ENCODE assay signal across 14 cellular contexts in genomic region chr4:40317921-40318658, GRCh38. TPM values are rescaled to one million over a fixed set of nuclear protein-coding genes. Genes with fewer than 3 reads are reported as not detected.
DNase-seq lines count a peak whose midpoint lies in the region; ATAC-seq and TF ChIP-seq lines count a peak whose summit lies in the region.
"Had no signal": no experiment of that assay in that cellular context is flagged by ENCODE, and none has a peak within 500 bp of the region (broad histone marks: within the 10 kb centered on the region; RNA-seq: fewer than 3 reads in every experiment).

No MANE protein-coding gene starts in this region.

- no peak for ATAC-seq in HCT116
- no peak for ATAC-seq in activated naive CD4-positive, alpha-beta T cell treated with anti-CD3 and anti-CD28 coated beads, Interleukin-2, amount 50 U/mL, for 72 hours

- H3K4me2 ChIP-seq in HCT116 (ENCODE audit: low read length), result no peak overlapping the region

- intact Hi-C loops in activated CD4-positive, alpha-beta memory T cell treated with anti-CD3 and anti-CD28 coated beads for 36 hours (cut with micrococcal nuclease), result loop anchor here (2.0 kb wide), 2 partner anchors 167 to 523 kb away; no protein-coding TSS in a partner anchor
- intact Hi-C loops in HCT116 (cut with micrococcal nuclease), result loop anchor here (5.0 to 10.0 kb wide), 2 partner anchors 237 to 501 kb away; no protein-coding TSS in a partner anchor

- no peak for DNase-seq in activated CD4-positive, alpha-beta memory T cell treated with anti-CD3 and anti-CD28 coated beads for 36 hours
- DNase-seq in activated CD4-positive, alpha-beta memory T cell treated with anti-CD3 and anti-CD28 coated beads, Interleukin-2, amount 10 ng/mL, durations not matched to agents 7 days and 5 days, result no peak
- DNase-seq in HCT116 (ENCODE audit: low read depth, low spot score) (no peak), mesothelial cell of epicardium (ENCODE audit: low spot score in 2 of 2, unreplicated experiment in 2 of 2) (no peak), HuH-7.5 (ENCODE audit: low spot score) (no peak), NCI-H524 treated with DMSO at 0.1 percent for 48 hours (lab: John Stamatoyannopoulos, UW) (no peak), GM19240 (ENCODE audit: insufficient read length, low spot score) (no peak)
- no peak for DNase-seq in activated naive CD4-positive, alpha-beta T cell treated with anti-CD3 and anti-CD28 coated beads, Interleukin-2, amount 50 U/mL, for 72 hours (ENCODE audit: low spot score in 2 of 2)
- DNase-seq: NCI-H1092 had no signal

- CTCF ChIA-PET in activated CD4-positive, alpha-beta memory T cell treated with anti-CD3 and anti-CD28 coated beads for 36 hours (lab: Charles Lee), result interaction anchor here (0.6 to 2.6 kb wide), 29 partner anchors 8 to 607 kb away, joined by 3 to 56 read pairs (median 6); partner anchors contain the start of gene N4BP2
- CTCF ChIA-PET in activated CD4-positive, alpha-beta memory T cell treated with anti-CD3 and anti-CD28 coated beads, Interleukin-2, amount 10 ng/mL, durations not matched to agents 7 days and 5 days (lab: Charles Lee), result interaction anchor here (0.7 to 3.0 kb wide), 40 partner anchors 8 to 1499 kb away, joined by 3 to 63 read pairs (median 5); partner anchors contain the start of gene N4BP2
- CTCF ChIA-PET in HCT116 (lab: Charles Lee), result interaction anchor here (0.5 to 2.7 kb wide), 13 partner anchors 8 to 637 kb away, joined by 3 to 37 read pairs (median 5); partner anchors contain the start of genes CHRNA9 and N4BP2

- no TSS peak for BruUV-seq in HCT116 (replicated peaks; lab: Mats Ljungman, UMichigan)

- no peaks in the 10 kb centered on the region for H3K79me2 ChIP-seq in HCT116 (ENCODE audit: insufficient read depth, low read length)

- no peak for TF ChIP-seq RAD21 in HCT116 (IDR thresholded peaks at IDR 0.05; ENCODE audit: low read depth)

- no peaks in the 10 kb centered on the region for H3K9me3 ChIP-seq in HCT116 (ENCODE audit: control insufficient read depth in 1 of 2, insufficient read depth in 1 of 2, low read depth in 1 of 2, low read length in 2 of 2)
- H3K9me3 ChIP-seq: ovary, testis had no signal

- H3K27me3 Mint-ChIP-seq in activated CD4-positive, alpha-beta memory T cell treated with anti-CD3 and anti-CD28 coated beads for 36 hours, result no peaks in the 10 kb centered on the region
- peaks cover 6% of the 10 kb centered on the region for H3K27me3 Mint-ChIP-seq in activated CD4-positive, alpha-beta memory T cell treated with anti-CD3 and anti-CD28 coated beads, Interleukin-2, amount 10 ng/mL, durations not matched to agents 7 days and 5 days
- H3K27me3 Mint-ChIP-seq in mesothelial cell of epicardium (ENCODE audit: low read depth), result no peaks in the 10 kb centered on the region

- no peak for TF ChIP-seq POLR2A in HCT116 (IDR thresholded peaks at IDR 0.05; ENCODE audit: borderline replicate concordance, extremely low read depth, insufficient read depth, insufficient read length)

- TF ChIP-seq CTCF in HCT116 (IDR thresholded peaks at IDR 0.05 in 2 of 3, conservative IDR thresholded peaks at IDR 0.05 in 1 of 3; ENCODE audit: borderline replicate concordance in 1 of 3, insufficient read depth in 1 of 3, low read depth in 2 of 3, low read length in 2 of 3) (no peak), mesothelial cell of epicardium (IDR thresholded peaks at IDR 0.05; ENCODE audit: unreplicated experiment) (no peak)

- H3K27ac Mint-ChIP-seq in activated CD4-positive, alpha-beta memory T cell treated with anti-CD3 and anti-CD28 coated beads for 36 hours, result peak overlapping the region; percentile 35
- no peak overlapping the region for H3K27ac Mint-ChIP-seq in activated CD4-positive, alpha-beta memory T cell treated with anti-CD3 and anti-CD28 coated beads, Interleukin-2, amount 10 ng/mL, durations not matched to agents 7 days and 5 days
- H3K27ac Mint-ChIP-seq in activated naive CD4-positive, alpha-beta T cell treated with anti-CD3 and anti-CD28 coated beads, Interleukin-2, amount 50 U/mL, for 72 hours, result peak overlapping the region; percentile 100
- peak overlapping the region; percentile 81 for H3K27ac Mint-ChIP-seq in mesothelial cell of epicardium

- no peaks in the 10 kb centered on the region for H3K36me3 Mint-ChIP-seq in activated CD4-positive, alpha-beta memory T cell treated with anti-CD3 and anti-CD28 coated beads for 36 hours
- no peaks in the 10 kb centered on the region for H3K36me3 Mint-ChIP-seq in activated CD4-positive, alpha-beta memory T cell treated with anti-CD3 and anti-CD28 coated beads, Interleukin-2, amount 10 ng/mL, durations not matched to agents 7 days and 5 days (ENCODE audit: low read depth)
- no peaks in the 10 kb centered on the region for H3K36me3 Mint-ChIP-seq in activated naive CD4-positive, alpha-beta T cell treated with anti-CD3 and anti-CD28 coated beads, Interleukin-2, amount 50 U/mL, for 72 hours
- H3K36me3 Mint-ChIP-seq in mesothelial cell of epicardium, result no peaks in the 10 kb centered on the region

- no peaks in the 10 kb centered on the region for H3K9me3 Mint-ChIP-seq in activated CD4-positive, alpha-beta memory T cell treated with anti-CD3 and anti-CD28 coated beads for 36 hours
- no peaks in the 10 kb centered on the region for H3K9me3 Mint-ChIP-seq in activated CD4-positive, alpha-beta memory T cell treated with anti-CD3 and anti-CD28 coated beads, Interleukin-2, amount 10 ng/mL, durations not matched to agents 7 days and 5 days
- no peaks in the 10 kb centered on the region for H3K9me3 Mint-ChIP-seq in activated naive CD4-positive, alpha-beta T cell treated with anti-CD3 and anti-CD28 coated beads, Interleukin-2, amount 50 U/mL, for 72 hours
- no peaks in the 10 kb centered on the region for H3K9me3 Mint-ChIP-seq in mesothelial cell of epicardium

- peaks cover 11 to 28% of the 10 kb centered on the region in 2 experiments; a peak in 3 of 4 replicates for H3K4me1 ChIP-seq in HCT116 (ENCODE audit: control insufficient read depth in 1 of 2, insufficient read depth in 2 of 2, low read length in 2 of 2)
- H3K4me1 ChIP-seq: testis had no signal

- no peaks in the 10 kb centered on the region for H3K27me3 ChIP-seq in HCT116 (ENCODE audit: insufficient read depth, low read length)
- H3K27me3 ChIP-seq: ovary, testis had no signal

- H2AFZ ChIP-seq in HCT116 (ENCODE audit: low read depth, low read length, poor library complexity, severe bottlenecking), result peak overlapping the region; percentile 56

- no peak overlapping the region for H3K27ac ChIP-seq in HCT116 (ENCODE audit: low read depth, low read length)
- H3K27ac ChIP-seq: testis had no signal

- peaks cover 30% of the 10 kb centered on the region for H3K4me1 Mint-ChIP-seq in activated CD4-positive, alpha-beta memory T cell treated with anti-CD3 and anti-CD28 coated beads for 36 hours (ENCODE audit: low read depth)
- H3K4me1 Mint-ChIP-seq in activated CD4-positive, alpha-beta memory T cell treated with anti-CD3 and anti-CD28 coated beads, Interleukin-2, amount 10 ng/mL, durations not matched to agents 7 days and 5 days, result peaks cover 30% of the 10 kb centered on the region
- peaks cover 59% of the 10 kb centered on the region for H3K4me1 Mint-ChIP-seq in mesothelial cell of epicardium

- no peak overlapping the region for H3K9ac ChIP-seq in HCT116 (ENCODE audit: low read length)

- RAD21 ChIA-PET in HCT116 (lab: Charles Lee; ENCODE audit: low non-redundant PET in 1 of 2, low total read pairs in 2 of 2, uncharacterized antibody in 2 of 2, unreplicated experiment in 2 of 2), result interaction anchor here (1.0 to 1.1 kb wide), 2 partner anchors 261 to 262 kb away, joined by 3 read pairs; partner anchors contain the start of gene N4BP2 (in 1 of the 2)

- H3K9me2 ChIP-seq in HCT116 (ENCODE audit: insufficient read depth), result no peaks in the 10 kb centered on the region

- no peak overlapping the region for H3K4me3 ChIP-seq in HCT116 (replicated peaks in 1 of 2; ENCODE audit: low read depth in 1 of 2, low read length in 2 of 2)

- no peaks in the 10 kb centered on the region for H3K36me3 ChIP-seq in HCT116 (ENCODE audit: control insufficient read depth in 1 of 2, insufficient read depth in 2 of 2, low read length in 2 of 2)
- H3K36me3 ChIP-seq: ovary had no signal

- H3K4me3 Mint-ChIP-seq in activated CD4-positive, alpha-beta memory T cell treated with anti-CD3 and anti-CD28 coated beads for 36 hours, result peak overlapping the region; percentile 33
- H3K4me3 Mint-ChIP-seq in activated CD4-positive, alpha-beta memory T cell treated with anti-CD3 and anti-CD28 coated beads, Interleukin-2, amount 10 ng/mL, durations not matched to agents 7 days and 5 days, result no peak overlapping the region
- peak overlapping the region; percentile 37 for H3K4me3 Mint-ChIP-seq in mesothelial cell of epicardium

- POLR2A ChIA-PET in activated CD4-positive, alpha-beta memory T cell treated with anti-CD3 and anti-CD28 coated beads for 36 hours (lab: Charles Lee), result interaction anchor here (0.9 to 2.1 kb wide), 6 partner anchors 10 to 262 kb away, joined by 3 to 53 read pairs (median 8); partner anchors contain the start of genes N4BP2 and RHOH
- POLR2A ChIA-PET in activated CD4-positive, alpha-beta memory T cell treated with anti-CD3 and anti-CD28 coated beads, Interleukin-2, amount 10 ng/mL, durations not matched to agents 7 days and 5 days (lab: Charles Lee), result interaction anchor here (0.8 to 2.4 kb wide), 12 partner anchors 7 to 262 kb away, joined by 3 to 22 read pairs (median 12); partner anchors contain the start of gene N4BP2
- POLR2A ChIA-PET in HCT116 (lab: Charles Lee), result interaction anchor here (0.6 to 1.9 kb wide), 5 partner anchors 8 to 302 kb away, joined by 4 to 17 read pairs (median 5); partner anchors contain the start of genes CHRNA9 and N4BP2

- H4K20me1 ChIP-seq in HCT116 (ENCODE audit: insufficient read depth), result no peaks in the 10 kb centered on the region

TF ChIP-seq in HCT116, 20 proteins besides CTCF, POLR2A, EP300 and RAD21 (continues in another document):
- TF ChIP-seq EZH2 (IDR thresholded peaks at IDR 0.05) (no peak), CBX3 (IDR thresholded peaks at IDR 0.05; ENCODE audit: low read depth) (no peak), CEBPB (IDR thresholded peaks at IDR 0.05; ENCODE audit: low read depth) (no peak), SP1 (IDR thresholded peaks at IDR 0.05; ENCODE audit: low read depth) (no peak), SRF (IDR thresholded peaks at IDR 0.05; ENCODE audit: low read depth) (no peak), POLR2AphosphoS5 (IDR thresholded peaks at IDR 0.05; ENCODE audit: low read depth, low read length) (no peak)

RNA-seq across cellular contexts. Expression of gene CHRNA9, which starts 17.0 kb away (rescaled TPM):
- under 1 TPM; 0.10 to 0.17 TPM for total RNA-seq in activated CD4-positive, alpha-beta memory T cell treated with anti-CD3 and anti-CD28 coated beads for 36 hours
- not detected for total RNA-seq in activated CD4-positive, alpha-beta memory T cell treated with anti-CD3 and anti-CD28 coated beads, Interleukin-2, amount 10 ng/mL, durations not matched to agents 7 days and 5 days
- not detected for total RNA-seq in HCT116 (2021; ENCODE audit: unreplicated experiment)
- 0.06 and 0.21 TPM in 2 replicates for polyA plus RNA-seq in HCT116 (2012)
- total RNA-seq in activated naive CD4-positive, alpha-beta T cell treated with anti-CD3 and anti-CD28 coated beads, Interleukin-2, amount 50 U/mL, for 72 hours, result not detected
- not detected in 3 replicates for total RNA-seq in mesothelial cell of epicardium
- total RNA-seq: fibroblast of lung, lung microvascular endothelial cell had no signal
- polyA plus RNA-seq: adipose tissue, fibroblast of lung, ovary had no signal
